In genomic region chr10:26969145-26969926, GRCh38 we compare ENCODE assay signal across 1 cellular context.
TF ChIP-seq lines count a peak whose summit lies in the region.

No MANE protein-coding gene starts in this region.

TF ChIP-seq in GM12878, 131 proteins besides CTCF, POLR2A, EP300 and RAD21 (continued from another document):
- TF ChIP-seq ZNF687 (IDR thresholded peaks at IDR 0.05) (no peak), SKIL (IDR thresholded peaks at IDR 0.05; ENCODE audit: low read depth, poor library complexity, severe bottlenecking) (peak; percentile 32), STAT3 (IDR thresholded peaks at IDR 0.05; ENCODE audit: low read depth, low read length) (no peak), POU2F2 (IDR thresholded peaks at IDR 0.05; ENCODE audit: borderline replicate concordance, low read depth, low read length) (peak; percentile 43; the same call in 1 of the 3 replicates), ATF2 (IDR thresholded peaks at IDR 0.05; ENCODE audit: low read length) (peak; percentile 59), SPI1 (IDR thresholded peaks at IDR 0.05; ENCODE audit: borderline replicate concordance, insufficient read depth, low read depth, low read length) (no peak), MEF2B (IDR thresholded peaks at IDR 0.05; ENCODE audit: partially characterized antibody, poor library complexity, severe bottlenecking) (peak; percentile 82), POLR2AphosphoS5 (IDR thresholded peaks at IDR 0.05; ENCODE audit: low read length) (no peak), IKZF2 (IDR thresholded peaks at IDR 0.05) (peak; percentile 78 to 79), TCF7 (IDR thresholded peaks at IDR 0.05; ENCODE audit: borderline replicate concordance) (0 out of 2 replicates have a peak, but pooled peaks have one; percentile 43), NFIC (IDR thresholded peaks at IDR 0.05; ENCODE audit: low read depth, low read length) (peak; percentile 85), PBX3 (IDR thresholded peaks at IDR 0.05; ENCODE audit: insufficient replicate concordance, low read depth, low read length) (peak; percentile 24), HDAC6 (IDR thresholded peaks at IDR 0.05; ENCODE audit: unreplicated experiment) (no peak), PKNOX1 (IDR thresholded peaks at IDR 0.05) (0 out of 2 replicates have a peak, but pooled peaks have one; percentile 16), MTA2 (IDR thresholded peaks at IDR 0.05; ENCODE audit: low read depth) (peak; percentile 60), JUNB (IDR thresholded peaks at IDR 0.05) (peak; percentile 73), ETV6 (conservative IDR thresholded peaks at IDR 0.05 in 1 of 2, IDR thresholded peaks at IDR 0.05 in 1 of 2; ENCODE audit: borderline replicate concordance in 1 of 2, low read depth in 1 of 2) (peak in 1 of 2 experiments; percentile 65; a peak in 2 of 4 replicates), NR2F1 (conservative IDR thresholded peaks at IDR 0.05) (0 out of 2 replicates have a peak, but pooled peaks have one; percentile 27), CHD4 (IDR thresholded peaks at IDR 0.05) (no peak), ZSCAN29 (IDR thresholded peaks at IDR 0.05) (peak; percentile 75; the same call in 1 of the 2 replicates), CHD1 (IDR thresholded peaks at IDR 0.05; ENCODE audit: low read depth, low read length) (no peak), CREM (IDR thresholded peaks at IDR 0.05; ENCODE audit: low read depth) (peak; percentile 29; the same call in 1 of the 2 replicates)
